ENCODE assay signal across 20 cellular contexts in genomic region chr9:91718071-91718470, GRCh38.
DNase-seq lines count a peak whose midpoint lies in the region; ATAC-seq and TF ChIP-seq lines count a peak whose summit lies in the region.
"Had no signal": no experiment of that assay in that cellular context is flagged by ENCODE, and none has a peak within 500 bp of the region (broad histone marks: within the 10 kb centered on the region; RNA-seq: fewer than 3 reads in every experiment).

No MANE protein-coding gene starts in this region.

- H3K4me1 Mint-ChIP-seq in natural killer cell treated with Interleukin-12 subunit alpha and Interleukin-12 subunit beta and Interleukin-15 and Interleukin-18, amount 100 ng/mL, for 72 hours (ENCODE audit: low read depth in 2 of 2) = peaks cover 3 to 5% of the 10 kb centered on the region in 2 donors
- no peaks in the 10 kb centered on the region for H3K4me1 Mint-ChIP-seq in natural killer cell
- peaks cover 38 to 56% of the 10 kb centered on the region in 2 donors for H3K4me1 Mint-ChIP-seq in stimulated activated naive B cell treated with anti-CD40 and anti-IgM and Interleukin-4, amounts not matched to agents 10 μg/mL and 1 μg/mL and 100 μg/mL, for 72 hours

- no peak for ATAC-seq in natural killer cell treated with Interleukin-12 subunit alpha and Interleukin-12 subunit beta and Interleukin-15 and Interleukin-18, amount 100 ng/mL, for 72 hours
- ATAC-seq in natural killer cell = no peak
- ATAC-seq in stimulated activated naive B cell treated with anti-CD40 and anti-IgM and Interleukin-4, amounts not matched to agents 10 μg/mL and 1 μg/mL and 100 μg/mL, for 72 hours (replicated peaks) = no peak
- ATAC-seq: A549, GM23338, HCT116 had no signal

- H2BK12ac ChIP-seq in neuronal stem cell (ENCODE audit: low read length) = no peak overlapping the region

- H2AFZ ChIP-seq in neuronal stem cell (ENCODE audit: low read length) = no peak overlapping the region
- H2AFZ ChIP-seq: GM23338 had no signal

- H3K36me3 Mint-ChIP-seq in natural killer cell treated with Interleukin-12 subunit alpha and Interleukin-12 subunit beta and Interleukin-15 and Interleukin-18, amount 100 ng/mL, for 72 hours = peaks cover 8% of the 10 kb centered on the region
- no peaks in the 10 kb centered on the region for H3K36me3 Mint-ChIP-seq in natural killer cell
- peaks cover 7 to 18% of the 10 kb centered on the region in 2 donors for H3K36me3 Mint-ChIP-seq in stimulated activated naive B cell treated with anti-CD40 and anti-IgM and Interleukin-4, amounts not matched to agents 10 μg/mL and 1 μg/mL and 100 μg/mL, for 72 hours
- H3K36me3 Mint-ChIP-seq: CD4-positive, alpha-beta memory T cell had no signal

- H3K23ac ChIP-seq in neuronal stem cell (ENCODE audit: low read depth, low read length, poor library complexity) = peak overlapping the region; percentile 37

- peaks cover 0 to 6% of the 10 kb centered on the region in 2 donors for H3K9me3 ChIP-seq in neuronal stem cell (replicated peaks in 1 of 2; ENCODE audit: control insufficient read depth in 2 of 2, insufficient read depth in 1 of 2, low read depth in 1 of 2, low read length in 2 of 2)
- H3K9me3 ChIP-seq: A549 had no signal

- H3K79me1 ChIP-seq in neuronal stem cell (ENCODE audit: low read depth, low read length) = no peaks in the 10 kb centered on the region

- H3K4ac ChIP-seq in neuronal stem cell (ENCODE audit: low read length) = no peak overlapping the region

- H4K91ac ChIP-seq in neuronal stem cell (ENCODE audit: low read depth, low read length, poor library complexity) = no peak overlapping the region

- no peak overlapping the region for H3K18ac ChIP-seq in neuronal stem cell (ENCODE audit: low read length)

- WGBS in neuronal stem cell (ENCODE audit: extremely low coverage in 2 of 2, insufficient read length in 2 of 2, insufficient replicate concordance in 1 of 2), 2 donors = no CpG with 5 or more reads among the region's 9 CpGs

- TF ChIP-seq CTCF in natural killer cell (IDR thresholded peaks at IDR 0.05) = no peak

- peaks cover 5 to 13% of the 10 kb centered on the region in 2 donors for H3K36me3 ChIP-seq in neuronal stem cell (replicated peaks in 1 of 2; ENCODE audit: control insufficient read depth in 2 of 2, insufficient read depth in 2 of 2, low read length in 2 of 2)

- H3K27ac ChIP-seq in neuronal stem cell (replicated peaks; ENCODE audit: low read length) = no peak overlapping the region
- H3K27ac ChIP-seq: A549 had no signal

- H3K9ac ChIP-seq in neuronal stem cell (ENCODE audit: low read depth, low read length, poor library complexity) = no peak overlapping the region

- no peak overlapping the region for H3K14ac ChIP-seq in neuronal stem cell (ENCODE audit: low read length)

- H2BK120ac ChIP-seq in neuronal stem cell (ENCODE audit: low read depth, low read length) = no peak overlapping the region

- H2BK5ac ChIP-seq in neuronal stem cell (ENCODE audit: low read length) = no peak overlapping the region

- H4K8ac ChIP-seq in neuronal stem cell (ENCODE audit: low read depth, low read length) = no peak overlapping the region

- no peak overlapping the region for H2BK15ac ChIP-seq in neuronal stem cell (ENCODE audit: low read length)

- no peak overlapping the region for H2AK5ac ChIP-seq in neuronal stem cell (ENCODE audit: low read depth, low read length)

- intact Hi-C loops in natural killer cell (cut with micrococcal nuclease) = no loop called here

- no peak overlapping the region for H3K27ac Mint-ChIP-seq in natural killer cell treated with Interleukin-12 subunit alpha and Interleukin-12 subunit beta and Interleukin-15 and Interleukin-18, amount 100 ng/mL, for 72 hours
- H3K27ac Mint-ChIP-seq in natural killer cell = no peak overlapping the region
- H3K27ac Mint-ChIP-seq in stimulated activated naive B cell treated with anti-CD40 and anti-IgM and Interleukin-4, amounts not matched to agents 10 μg/mL and 1 μg/mL and 100 μg/mL, for 72 hours = peak overlapping the region; percentile 82
- H3K27ac Mint-ChIP-seq: CD4-positive, alpha-beta memory T cell; GM23338; H9 had no signal

- no peak overlapping the region for H3K4me3 Mint-ChIP-seq in natural killer cell treated with Interleukin-12 subunit alpha and Interleukin-12 subunit beta and Interleukin-15 and Interleukin-18, amount 100 ng/mL, for 72 hours
- no peak overlapping the region for H3K4me3 Mint-ChIP-seq in natural killer cell
- no peak overlapping the region for H3K4me3 Mint-ChIP-seq in stimulated activated naive B cell treated with anti-CD40 and anti-IgM and Interleukin-4, amounts not matched to agents 10 μg/mL and 1 μg/mL and 100 μg/mL, for 72 hours
- H3K4me3 Mint-ChIP-seq: CD4-positive, alpha-beta memory T cell; GM23338; H9 had no signal

- H3K4me2 ChIP-seq in neuronal stem cell (ENCODE audit: insufficient read depth, low read length, poor library complexity, severe bottlenecking) = no peak overlapping the region
- H3K4me2 ChIP-seq: A549, GM23338 had no signal

- DNase-seq in natural killer cell treated with Interleukin-12 subunit alpha and Interleukin-12 subunit beta and Interleukin-15 and Interleukin-18, amount 100 ng/mL, for 72 hours (ENCODE audit: low spot score) = peak; percentile 38
- DNase-seq in natural killer cell (no peak), neuronal stem cell (ENCODE audit: low spot score) (no peak), Ammon's horn (ENCODE audit: low spot score) (no peak)
- no peak for DNase-seq in stimulated activated naive B cell treated with anti-CD40 and anti-IgM and Interleukin-4, amounts not matched to agents 10 μg/mL and 1 μg/mL and 100 μg/mL, for 72 hours
- DNase-seq in activated effector memory CD4-positive, alpha-beta T cell treated with Interleukin-2 at 50 U/mL for 16 hours = no peak
- DNase-seq: 8988T; ACHN; AML-193; C1 segment of cervical spinal cord; Calu3; CD4-positive, alpha-beta memory T cell; COR-L47; DMS53; DMS79 treated with DMSO at 0.1 percent for 48 hours; GF-D8; H9 had no signal

- H3K27me3 Mint-ChIP-seq in natural killer cell treated with Interleukin-12 subunit alpha and Interleukin-12 subunit beta and Interleukin-15 and Interleukin-18, amount 100 ng/mL, for 72 hours = peaks cover 18 to 34% of the 10 kb centered on the region in 2 donors
- H3K27me3 Mint-ChIP-seq in natural killer cell (ENCODE audit: low read depth in 2 of 2) = peaks cover 19 to 37% of the 10 kb centered on the region in 2 donors
- H3K27me3 Mint-ChIP-seq in stimulated activated naive B cell treated with anti-CD40 and anti-IgM and Interleukin-4, amounts not matched to agents 10 μg/mL and 1 μg/mL and 100 μg/mL, for 72 hours = peaks cover 0 to 14% of the 10 kb centered on the region in 2 donors

- peaks cover 5% of the 10 kb centered on the region for H3K9me3 Mint-ChIP-seq in natural killer cell treated with Interleukin-12 subunit alpha and Interleukin-12 subunit beta and Interleukin-15 and Interleukin-18, amount 100 ng/mL, for 72 hours
- H3K9me3 Mint-ChIP-seq in natural killer cell = no peaks in the 10 kb centered on the region
- H3K9me3 Mint-ChIP-seq in stimulated activated naive B cell treated with anti-CD40 and anti-IgM and Interleukin-4, amounts not matched to agents 10 μg/mL and 1 μg/mL and 100 μg/mL, for 72 hours = peaks cover 6 to 7% of the 10 kb centered on the region in 2 donors

- peaks cover 0 to 4% of the 10 kb centered on the region in 2 donors for H3K4me1 ChIP-seq in neuronal stem cell (ENCODE audit: control insufficient read depth in 2 of 2, insufficient read depth in 1 of 2, low read depth in 1 of 2, low read length in 2 of 2)

- no peaks in the 10 kb centered on the region for H3K27me3 ChIP-seq in neuronal stem cell (ENCODE audit: control insufficient read depth in 3 of 3, insufficient read depth in 3 of 3, low read depth in 1 of 3, low read length in 3 of 3)

- H3K4me3 ChIP-seq in neuronal stem cell (ENCODE audit: low read length in 2 of 2) = no peak overlapping the region
- H3K4me3 ChIP-seq: A549, GM23338 had no signal
